Comparison of ENCODE assay signal across 10 cellular contexts in genomic region chr16:22001591-22001990, GRCh38. TPM values are rescaled to one million over a fixed set of nuclear protein-coding genes. Genes with fewer than 3 reads are reported as not detected.
DNase-seq lines count a peak whose midpoint lies in the region; ATAC-seq and TF ChIP-seq lines count a peak whose summit lies in the region.
"Had no signal": no experiment of that assay in that cellular context is flagged by ENCODE, and none has a peak within 500 bp of the region (broad histone marks: within the 10 kb centered on the region; RNA-seq: fewer than 3 reads in every experiment).

No MANE protein-coding gene starts in this region.

- H3K9ac ChIP-seq in DND-41 (ENCODE audit: low read depth, low read length) (no peak overlapping the region), parathyroid adenoma (no peak overlapping the region)

- POLR2A ChIA-PET in PC-9 (lab: Charles Lee; ENCODE audit: unreplicated experiment): interaction anchor here (0.6 kb wide), 2 partner anchors 71 to 701 kb away, joined by 3 to 4 read pairs; no protein-coding TSS in a partner anchor

- no peak for TF ChIP-seq EP300 in sigmoid colon (IDR thresholded peaks at IDR 0.05)

- no peak overlapping the region for H3K27ac ChIP-seq in DND-41 (ENCODE audit: low read length)
- H3K27ac ChIP-seq in PC-9: peak overlapping the region; percentile 54
- H3K27ac ChIP-seq in parathyroid adenoma: no peak overlapping the region
- H3K27ac ChIP-seq in sigmoid colon: no peak overlapping the region

- H3K79me2 ChIP-seq in DND-41 (ENCODE audit: insufficient read depth, low read length) (no peaks in the 10 kb centered on the region), PC-9 (ENCODE audit: low read depth) (no peaks in the 10 kb centered on the region), parathyroid adenoma (peaks cover 23% of the 10 kb centered on the region)

- no peaks in the 10 kb centered on the region for H4K20me1 ChIP-seq in DND-41 (ENCODE audit: insufficient read depth, low read length)
- no peaks in the 10 kb centered on the region for H4K20me1 ChIP-seq in PC-9 (ENCODE audit: insufficient read depth)

- H2AFZ ChIP-seq in DND-41 (ENCODE audit: low read depth, low read length) (peak overlapping the region; percentile 67; the same call in 1 of the 2 replicates), PC-9 (peak overlapping the region; percentile 79; the same call in 1 of the 2 replicates), parathyroid adenoma (peak overlapping the region; percentile 3)

- no peak for ATAC-seq in DND-41 (ENCODE audit: insufficient read depth, low read depth)

- H3K4me3 ChIP-seq in DND-41 (ENCODE audit: low read depth in 1 of 2, low read length in 2 of 2): no peak overlapping the region
- H3K4me3 ChIP-seq in PC-9: peak overlapping the region; percentile 48; the same call in 1 of the 2 replicates
- no peak overlapping the region for H3K4me3 ChIP-seq in parathyroid adenoma (ENCODE audit: low read depth, low read length)
- no peak overlapping the region for H3K4me3 ChIP-seq in sigmoid colon

- H3K4me1 ChIP-seq in DND-41 (ENCODE audit: insufficient read depth, low read length) (peaks cover 10% of the 10 kb centered on the region), PC-9 (replicated peaks; ENCODE audit: insufficient read depth) (peaks cover 20% of the 10 kb centered on the region), parathyroid adenoma (peaks cover 8% of the 10 kb centered on the region), sigmoid colon (peaks cover 0 to 10% (median 9%) of the 10 kb centered on the region in 4 donors)

- peaks cover 7% of the 10 kb centered on the region for H3K27me3 Mint-ChIP-seq in activated T-helper 2 cell treated with anti-CD3 and anti-CD28 coated beads, Interferon-gamma antibody, Interleukin-2, Interleukin-4, amounts not matched to agents 10 μg/mL and 5 μg/mL and 100 μg/mL, durations not matched to agents 14 hours and 24 hours and 36 hours (ENCODE audit: low read depth)
- H3K27me3 Mint-ChIP-seq: activated CD8-positive, alpha-beta memory T cell treated with anti-CD3 and anti-CD28 coated beads, Interleukin-2, amount 10 ng/mL, durations not matched to agents 7 days and 5 days had no signal

- TF ChIP-seq CTCF in DND-41 (IDR thresholded peaks at IDR 0.05; ENCODE audit: borderline replicate concordance, extremely low read depth, low read length, poor library complexity, severe bottlenecking) (no peak), PC-9 (conservative IDR thresholded peaks at IDR 0.05) (no peak), parathyroid adenoma (IDR thresholded peaks at IDR 0.05) (no peak), sigmoid colon (IDR thresholded peaks at IDR 0.05) (no peak)

- H3K9me3 ChIP-seq in DND-41 (ENCODE audit: insufficient read depth, low read length, severe bottlenecking) (no peaks in the 10 kb centered on the region), PC-9 (ENCODE audit: insufficient read depth, low read depth) (no peaks in the 10 kb centered on the region), parathyroid adenoma (ENCODE audit: control insufficient read depth, low read length) (no peaks in the 10 kb centered on the region), sigmoid colon (no peaks in the 10 kb centered on the region)

- H3K27me3 ChIP-seq in DND-41 (ENCODE audit: insufficient read depth, low read length, poor library complexity): no peaks in the 10 kb centered on the region
- no peaks in the 10 kb centered on the region for H3K27me3 ChIP-seq in PC-9 (ENCODE audit: insufficient read depth, low read depth)
- no peaks in the 10 kb centered on the region for H3K27me3 ChIP-seq in parathyroid adenoma (ENCODE audit: control insufficient read depth, insufficient read depth, low read length)
- H3K27me3 ChIP-seq in sigmoid colon: no peaks in the 10 kb centered on the region

- intact Hi-C loops in PC-9 (cut with micrococcal nuclease; ENCODE audit: unreplicated experiment): loop anchor here (1.0 kb wide), 4 partner anchors 76 to 296 kb away; partner anchors contain the start of gene POLR3E
- intact Hi-C loops in activated T-helper 2 cell treated with anti-CD3 and anti-CD28 coated beads, Interferon-gamma antibody, Interleukin-2, Interleukin-4, amounts not matched to agents 10 μg/mL and 5 μg/mL and 100 μg/mL, durations not matched to agents 14 hours and 24 hours and 36 hours (cut with micrococcal nuclease): loop anchor here (1.0 to 2.0 kb wide), 3 partner anchors 76 to 187 kb away; no protein-coding TSS in a partner anchor
- intact Hi-C loops in sigmoid colon (cut with DNase I): loop anchor here (1.0 to 2.0 kb wide), 4 partner anchors 75 to 295 kb away; partner anchors contain the start of gene POLR3E

- H3K9me3 Mint-ChIP-seq in activated T-helper 2 cell treated with anti-CD3 and anti-CD28 coated beads, Interferon-gamma antibody, Interleukin-2, Interleukin-4, amounts not matched to agents 10 μg/mL and 5 μg/mL and 100 μg/mL, durations not matched to agents 14 hours and 24 hours and 36 hours: no peaks in the 10 kb centered on the region

- H3K9me2 ChIP-seq in PC-9 (ENCODE audit: insufficient read depth): no peaks in the 10 kb centered on the region

- whole genome bisulfite sequencing in sigmoid colon, 2 donors: 69 to 74% methylated on average over 1 of the region's 1 CpG

- TF ChIP-seq POLR2A in sigmoid colon (IDR thresholded peaks at IDR 0.05): no peak

- no TSS peak for BruUV-seq in PC-9 (replicated peaks; lab: Mats Ljungman, UMichigan)

- no peak overlapping the region for H3K4me3 Mint-ChIP-seq in activated T-helper 2 cell treated with anti-CD3 and anti-CD28 coated beads, Interferon-gamma antibody, Interleukin-2, Interleukin-4, amounts not matched to agents 10 μg/mL and 5 μg/mL and 100 μg/mL, durations not matched to agents 14 hours and 24 hours and 36 hours (ENCODE audit: low read depth)

- no peak for DNase-seq in DND-41
- peak in 1 of 2 experiments; percentile 81 for DNase-seq in PC-9
- DNase-seq in fibroblast of gingiva (ENCODE audit: low read depth): peak; percentile 27
- DNase-seq in activated T-helper 2 cell treated with anti-CD3 and anti-CD28 coated beads, Interferon-gamma antibody, Interleukin-2, Interleukin-4, amounts not matched to agents 10 μg/mL and 5 μg/mL and 100 μg/mL, durations not matched to agents 14 hours and 24 hours and 36 hours (ENCODE audit: low spot score): no peak
- DNase-seq in activated CD4-positive, alpha-beta T cell treated with anti-CD3 and anti-CD28 coated beads for 48 hours: no peak
- DNase-seq in cortex of kidney (lab: John Stamatoyannopoulos, UW): no peak
- no peak for DNase-seq in sigmoid colon

- H3K36me3 ChIP-seq in DND-41 (ENCODE audit: insufficient read depth, low read length) (no peaks in the 10 kb centered on the region), PC-9 (ENCODE audit: low read depth) (no peaks in the 10 kb centered on the region), parathyroid adenoma (ENCODE audit: control insufficient read depth, insufficient read depth, low read length) (no peaks in the 10 kb centered on the region), sigmoid colon (no peaks in the 10 kb centered on the region)

- H3K4me1 Mint-ChIP-seq in activated T-helper 2 cell treated with anti-CD3 and anti-CD28 coated beads, Interferon-gamma antibody, Interleukin-2, Interleukin-4, amounts not matched to agents 10 μg/mL and 5 μg/mL and 100 μg/mL, durations not matched to agents 14 hours and 24 hours and 36 hours (ENCODE audit: low read depth): peaks cover 11% of the 10 kb centered on the region

- H3K36me3 Mint-ChIP-seq in activated T-helper 2 cell treated with anti-CD3 and anti-CD28 coated beads, Interferon-gamma antibody, Interleukin-2, Interleukin-4, amounts not matched to agents 10 μg/mL and 5 μg/mL and 100 μg/mL, durations not matched to agents 14 hours and 24 hours and 36 hours (ENCODE audit: low read depth): no peaks in the 10 kb centered on the region
- H3K36me3 Mint-ChIP-seq: activated CD8-positive, alpha-beta memory T cell treated with anti-CD3 and anti-CD28 coated beads, Interleukin-2, amount 10 ng/mL, durations not matched to agents 7 days and 5 days had no signal

- H3F3A ChIP-seq in PC-9 (ENCODE audit: insufficient read depth, low read depth): peaks cover 9% of the 10 kb centered on the region; the same call in 1 of the 2 replicates

- H3K4me2 ChIP-seq in DND-41 (ENCODE audit: insufficient read depth, low read length) (peak overlapping the region; percentile 59), PC-9 (peak overlapping the region; percentile 97), parathyroid adenoma (ENCODE audit: low read length) (no peak overlapping the region)

- CTCF ChIA-PET in PC-9 (lab: Charles Lee): interaction anchor here (0.6 to 2.1 kb wide), 7 partner anchors 11 to 187 kb away, joined by 4 to 32 read pairs (median 7); no protein-coding TSS in a partner anchor

- no peak overlapping the region for H3K27ac Mint-ChIP-seq in activated T-helper 2 cell treated with anti-CD3 and anti-CD28 coated beads, Interferon-gamma antibody, Interleukin-2, Interleukin-4, amounts not matched to agents 10 μg/mL and 5 μg/mL and 100 μg/mL, durations not matched to agents 14 hours and 24 hours and 36 hours
- H3K27ac Mint-ChIP-seq: activated CD8-positive, alpha-beta memory T cell treated with anti-CD3 and anti-CD28 coated beads, Interleukin-2, amount 10 ng/mL, durations not matched to agents 7 days and 5 days had no signal

RNA-seq across cellular contexts. Expression of gene PDZD9, which starts 0.7 kb away (rescaled TPM):
- total RNA-seq in PC-9 (2021) (not detected in 2 replicates), sigmoid colon (not detected)
- total RNA-seq in activated T-helper 2 cell treated with anti-CD3 and anti-CD28 coated beads, Interferon-gamma antibody, Interleukin-2, Interleukin-4, amounts not matched to agents 10 μg/mL and 5 μg/mL and 100 μg/mL, durations not matched to agents 14 hours and 24 hours and 36 hours: not detected in 2 replicates
- not detected for polyA plus RNA-seq in sigmoid colon
- total RNA-seq: activated CD8-positive, alpha-beta memory T cell treated with anti-CD3 and anti-CD28 coated beads, Interleukin-2, amount 10 ng/mL, durations not matched to agents 7 days and 5 days; NCI-H460 had no signal

RNA-seq across cellular contexts. Expression of gene MOSMO, which starts 6.3 kb away (rescaled TPM):
- total RNA-seq in PC-9 (2021) (20.1 and 24.2 TPM in 2 replicates), sigmoid colon (10 to 100 TPM; 19.3 to 27.1 (median 21.4) TPM)
- total RNA-seq in activated T-helper 2 cell treated with anti-CD3 and anti-CD28 coated beads, Interferon-gamma antibody, Interleukin-2, Interleukin-4, amounts not matched to agents 10 μg/mL and 5 μg/mL and 100 μg/mL, durations not matched to agents 14 hours and 24 hours and 36 hours: 11.4 and 12.0 TPM in 2 replicates
- 1 to 10 TPM; 2.8 to 7.5 (median 4.2) TPM for polyA plus RNA-seq in sigmoid colon

RNA-seq across cellular contexts. Expression of gene UQCRC2, which starts 48.4 kb away (rescaled TPM):
- total RNA-seq in PC-9 (2021) (195 and 299 TPM in 2 replicates), sigmoid colon (100 to 1,000 TPM; 179 to 220 (median 205) TPM)
- 269 and 272 TPM in 2 replicates for total RNA-seq in activated T-helper 2 cell treated with anti-CD3 and anti-CD28 coated beads, Interferon-gamma antibody, Interleukin-2, Interleukin-4, amounts not matched to agents 10 μg/mL and 5 μg/mL and 100 μg/mL, durations not matched to agents 14 hours and 24 hours and 36 hours
- 100 to 1,000 TPM; 260 to 453 (median 320) TPM for polyA plus RNA-seq in sigmoid colon

Comparison
In these comparisons a context has a peak if more than half of its experiments do, and no peak if none do; other contexts are left out.
1. H2AFZ ChIP-seq: peak in every context shown above with its lines; median percentile 79 in PC-9; 67 in DND-41; 3 in parathyroid adenoma.